In the genomic region with DNA sequence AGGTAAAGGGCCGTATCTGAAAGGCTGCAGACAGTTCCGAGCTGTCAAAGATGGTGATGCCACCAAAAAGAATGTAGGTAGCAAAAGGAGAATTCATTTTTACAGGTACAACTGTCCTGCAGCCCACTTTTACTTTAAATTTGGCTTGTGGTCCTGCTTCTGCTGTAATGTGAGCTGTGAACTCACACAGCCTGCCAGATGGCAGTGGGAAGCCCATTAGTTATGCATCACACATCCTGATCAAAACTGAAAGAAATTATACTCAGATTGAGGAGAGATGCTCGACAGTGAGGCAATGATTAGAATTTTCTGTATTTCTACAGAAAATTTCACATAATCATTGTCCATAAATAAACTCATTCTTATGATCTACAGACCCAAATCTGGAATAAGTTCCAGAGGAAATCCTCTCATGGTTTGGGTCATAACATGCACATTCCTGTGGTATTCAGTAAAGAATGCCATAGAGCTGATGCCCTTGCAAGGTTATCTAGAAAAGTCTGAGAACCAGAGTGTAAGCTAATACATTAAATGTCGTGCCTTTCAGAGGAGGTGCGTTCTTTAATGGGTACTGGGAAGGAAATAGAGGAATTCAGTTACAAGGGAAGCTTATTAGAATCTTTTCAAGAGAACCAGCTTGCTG, we compare ENCODE assay signal across 9 cellular contexts. TPM values are rescaled to one million over a fixed set of nuclear protein-coding genes. Genes with fewer than 3 reads are reported as not detected.
DNase-seq lines count a peak whose midpoint lies in the region; ATAC-seq and TF ChIP-seq lines count a peak whose summit lies in the region.
"Had no signal": no experiment of that assay in that cellular context is flagged by ENCODE, and none has a peak within 500 bp of the region (broad histone marks: within the 10 kb centered on the region; RNA-seq: fewer than 3 reads in every experiment).

No MANE protein-coding gene starts in this region.

- no peak overlapping the region for H3K4me3 ChIP-seq in thyroid gland (replicated peaks in 1 of 3)

- 50 to 61% methylated on average over 5 of the region's 5 CpGs for WGBS in thyroid gland, 2 donors

- no peak for TF ChIP-seq CTCF in thyroid gland (IDR thresholded peaks at IDR 0.05)

- TF ChIP-seq POLR2A in thyroid gland (IDR thresholded peaks at IDR 0.05) = no peak

- H3K27me3 ChIP-seq in thyroid gland = no peaks in the 10 kb centered on the region

- no peaks in the 10 kb centered on the region for H3K9me3 ChIP-seq in thyroid gland

- H3K27ac ChIP-seq in thyroid gland = no peak overlapping the region

- no peaks in the 10 kb centered on the region for H3K36me3 ChIP-seq in thyroid gland

- DNase-seq in NCI-H2171 (lab: John Stamatoyannopoulos, UW) (peak; percentile 66), dedifferentiated amniotic fluid mesenchymal stem cell (ENCODE audit: extremely low spot score) (peak; percentile 54), renal cortical epithelial cell (ENCODE audit: low read depth) (peak; percentile 32), thyroid gland (no peak), GM19238 (ENCODE audit: insufficient read length, low spot score) (no peak)
- DNase-seq: activated T-cell treated with anti-CD3 and anti-CD28 coated beads, Interleukin-2, amount 50 U/mL, for 4 hours; Kasumi-1 had no signal

- no peaks in the 10 kb centered on the region for H3K4me1 ChIP-seq in thyroid gland

- peak; percentile 86 for ATAC-seq in GM18511 (IDR thresholded peaks at IDR 0.05; ENCODE audit: unreplicated experiment)
- no peak for ATAC-seq in esophagus mucosa
- ATAC-seq: activated T-cell treated with anti-CD3 and anti-CD28 coated beads, Interleukin-2, amount 50 U/mL, for 4 hours had no signal

- intact Hi-C loops in thyroid gland (cut with DNase I) = no loop called here

RNA-seq across cellular contexts. Expression of a gene that starts 23.9 kb away (rescaled TPM):
- total RNA-seq in renal cortical epithelial cell (10.8 and 17.3 TPM in 2 replicates), thyroid gland (10 to 100 TPM in 3 of 4 donors, 1 to 10 TPM in 1; 9.4 to 18.0 (median 12.4) TPM), esophagus mucosa (5.0 TPM)

Comparison
In these comparisons a context has a peak if more than half of its experiments do, and no peak if none do; other contexts are left out.
1. DNase-seq: peak in NCI-H2171 (single experiment), dedifferentiated amniotic fluid mesenchymal stem cell (single experiment) and renal cortical epithelial cell (single experiment); none in thyroid gland (0 of 2) and GM19238 (single experiment).